In genomic region chr15:80476036-80476435, GRCh38 we compare ENCODE assay signal across 24 cellular contexts.
"Had no signal": no experiment of that assay in that cellular context is flagged by ENCODE, and none has a peak within 500 bp of the region (broad histone marks: within the 10 kb centered on the region; RNA-seq: fewer than 3 reads in every experiment).

No MANE protein-coding gene starts in this region.

- H3K36me3 Mint-ChIP-seq: activated naive CD4-positive, alpha-beta T cell treated with anti-CD3 and anti-CD28 coated beads, Interleukin-2, amount 50 U/mL, for 72 hours; natural killer cell treated with Interleukin-12 subunit alpha and Interleukin-12 subunit beta and Interleukin-15 and Interleukin-18, amount 100 ng/mL, for 72 hours had no signal

- H3K27me3 Mint-ChIP-seq: brain had no signal

- H3K36me3 ChIP-seq: left lung, lower lobe of right lung had no signal

- H3K4me3 ChIP-seq: esophagus muscularis mucosa, left lung, lower lobe of right lung, tibial nerve had no signal

- FAIRE-seq: islet of Langerhans, TTC549 had no signal

- H3K9me3 Mint-ChIP-seq: natural killer cell treated with Interleukin-12 subunit alpha and Interleukin-12 subunit beta and Interleukin-15 and Interleukin-18, amount 100 ng/mL, for 72 hours had no signal

- H3K27ac ChIP-seq: esophagus muscularis mucosa, left lung, lower lobe of right lung, tibial nerve, VCaP had no signal

- H3K27ac Mint-ChIP-seq: activated naive CD4-positive, alpha-beta T cell treated with anti-CD3 and anti-CD28 coated beads, Interleukin-2, amount 50 U/mL, for 72 hours; activated T-cell treated with anti-CD3 and anti-CD28 coated beads, Interleukin-2, amount 50 U/mL, for 72 hours; endodermal cell; natural killer cell treated with Interleukin-12 subunit alpha and Interleukin-12 subunit beta and Interleukin-15 and Interleukin-18, amount 100 ng/mL, for 72 hours had no signal

- H3K4me3 Mint-ChIP-seq: activated T-cell treated with anti-CD3 and anti-CD28 coated beads, Interleukin-2, amount 50 U/mL, for 72 hours; brain; endodermal cell; natural killer cell treated with Interleukin-12 subunit alpha and Interleukin-12 subunit beta and Interleukin-15 and Interleukin-18, amount 100 ng/mL, for 72 hours had no signal

- DNase-seq: activated CD4-positive, alpha-beta T cell treated with anti-CD3 and anti-CD28 coated beads for 4 hours; activated CD4-positive, alpha-beta T cell treated with anti-CD3 and anti-CD28 coated beads, Interleukin-2, amount 50 U/mL, for 4 hours; activated naive CD4-positive, alpha-beta T cell; activated T-cell treated with anti-CD3 and anti-CD28 coated beads for 4 hours; activated T-cell treated with anti-CD3 and anti-CD28 coated beads, Interleukin-2, amount 50 U/mL, for 72 hours; aorta; endodermal cell; foreskin melanocyte; left lung; lower lobe of right lung; mesenchymal stem cell; posterior cingulate gyrus; right cardiac atrium; stimulated activated CD4-positive, alpha-beta T cell treated with anti-CD3 and anti-CD28 coated beads, Interleukin-2, amount 100 ng/mL, for 48 hours; stimulated activated naive CD4-positive, alpha-beta T cell treated with Interleukin-2 at 50 U/mL for 16 hours; T-helper 9 cell had no signal

- H3K27me3 ChIP-seq: esophagus muscularis mucosa, left lung, tibial nerve had no signal
